In the genomic region with DNA sequence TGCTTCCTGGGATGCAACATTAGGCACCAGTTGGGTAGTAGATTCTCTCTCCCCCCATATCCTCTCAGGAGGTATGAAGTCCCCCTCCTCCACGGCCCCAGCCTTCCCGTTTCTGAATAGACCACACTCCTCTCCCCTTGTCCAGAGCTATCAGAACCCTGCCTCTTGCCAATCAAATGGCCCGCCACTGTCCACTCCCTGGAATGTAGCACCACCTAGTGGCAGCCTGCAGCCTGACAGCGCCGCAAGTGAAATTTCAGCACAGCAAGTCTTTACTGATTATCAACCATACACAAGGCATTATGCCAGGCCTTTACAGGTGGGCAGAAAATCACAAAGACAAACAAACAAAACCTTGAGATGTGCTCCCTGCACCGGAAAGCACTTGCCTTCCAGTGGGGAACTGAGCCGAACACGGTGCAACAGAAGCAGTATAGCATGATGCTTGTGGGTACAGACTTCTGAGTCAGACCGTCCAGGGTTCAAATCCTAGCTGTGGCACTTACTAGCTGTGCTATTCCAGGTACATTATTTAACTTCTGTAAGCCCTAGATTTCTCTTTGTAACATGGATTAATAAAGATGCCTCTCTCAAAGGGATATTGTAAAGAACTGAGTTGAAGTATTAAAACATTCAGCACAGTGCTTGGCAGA, we compare ENCODE assay signal across 8 cellular contexts.
DNase-seq lines count a peak whose midpoint lies in the region; ATAC-seq and TF ChIP-seq lines count a peak whose summit lies in the region.

No MANE protein-coding gene starts in this region.

- DNase-seq in GM10248 (ENCODE audit: extremely low spot score) (peak; percentile 67), RPMI8226 (peak; percentile 73), left cardiac atrium (peak; percentile 50), sciatic nerve (ENCODE audit: low spot score) (peak; percentile 74), mesenteric fat pad (ENCODE audit: low spot score) (no peak)
- DNase-seq in activated naive CD4-positive, alpha-beta T cell treated with anti-CD3 and anti-CD28 coated beads, Interleukin-2, amount 10 ng/mL, durations not matched to agents 7 days and 5 days = peak; percentile 66

- peaks cover 18% of the 10 kb centered on the region for H3K27me3 Mint-ChIP-seq in activated naive CD4-positive, alpha-beta T cell treated with anti-CD3 and anti-CD28 coated beads, Interleukin-2, amount 10 ng/mL, durations not matched to agents 7 days and 5 days

- ATAC-seq in left cardiac atrium (peak in 1 of 2 donors; percentile 56), sciatic nerve (peak; percentile 20), GM19452 (IDR thresholded peaks at IDR 0.05; ENCODE audit: unreplicated experiment) (no peak)

- H3K36me3 Mint-ChIP-seq in activated naive CD4-positive, alpha-beta T cell treated with anti-CD3 and anti-CD28 coated beads, Interleukin-2, amount 10 ng/mL, durations not matched to agents 7 days and 5 days = no peaks in the 10 kb centered on the region

- peaks cover 3% of the 10 kb centered on the region for H3K4me1 Mint-ChIP-seq in activated naive CD4-positive, alpha-beta T cell treated with anti-CD3 and anti-CD28 coated beads, Interleukin-2, amount 10 ng/mL, durations not matched to agents 7 days and 5 days

- no peak overlapping the region for H3K27ac Mint-ChIP-seq in activated naive CD4-positive, alpha-beta T cell treated with anti-CD3 and anti-CD28 coated beads, Interleukin-2, amount 10 ng/mL, durations not matched to agents 7 days and 5 days

- peak; percentile 82 for TF ChIP-seq RAD21 in Ishikawa (IDR thresholded peaks at IDR 0.05; ENCODE audit: low read depth)

- intact Hi-C loops in left cardiac atrium (cut with DNase I) = no loop called here
- intact Hi-C loops in sciatic nerve (cut with DNase I) = no loop called here

- CTCF ChIA-PET in GM10248 (lab: Yijun Ruan, JAX) = interaction anchor here (0.6 to 4.6 kb wide), 19 partner anchors 9 to 706 kb away, joined by 3 to 41 read pairs (median 3); no protein-coding TSS in a partner anchor
- CTCF ChIA-PET in activated naive CD4-positive, alpha-beta T cell treated with anti-CD3 and anti-CD28 coated beads, Interleukin-2, amount 10 ng/mL, durations not matched to agents 7 days and 5 days (lab: Charles Lee) = interaction anchor here (1.0 to 1.4 kb wide), 3 partner anchors 9 to 705 kb away, joined by 3 to 6 read pairs (median 4); no protein-coding TSS in a partner anchor

- POLR2A ChIA-PET in GM10248 (lab: Yijun Ruan, JAX) = no interaction called here

- peaks cover 3% of the 10 kb centered on the region for H3K9me3 Mint-ChIP-seq in activated naive CD4-positive, alpha-beta T cell treated with anti-CD3 and anti-CD28 coated beads, Interleukin-2, amount 10 ng/mL, durations not matched to agents 7 days and 5 days

- TF ChIP-seq EP300 in Ishikawa (IDR thresholded peaks at IDR 0.05; ENCODE audit: borderline replicate concordance) = no peak

- no peak overlapping the region for H3K4me3 Mint-ChIP-seq in activated naive CD4-positive, alpha-beta T cell treated with anti-CD3 and anti-CD28 coated beads, Interleukin-2, amount 10 ng/mL, durations not matched to agents 7 days and 5 days

- TF ChIP-seq CTCF in GM10248 (IDR thresholded peaks at IDR 0.05; ENCODE audit: control extremely low read depth, extremely low read depth, low read depth, missing control alignments) = peak; percentile 99

TF ChIP-seq in Ishikawa, 13 proteins besides CTCF, POLR2A, EP300 and RAD21:
- no peak for TF ChIP-seq YY1 (IDR thresholded peaks at IDR 0.05; ENCODE audit: low read depth)
- no peak for TF ChIP-seq TEAD4 (IDR thresholded peaks at IDR 0.05)
